ENCODE assay signal across 26 cellular contexts in genomic region chr6:26186652-26187051, GRCh38.
DNase-seq lines count a peak whose midpoint lies in the region; ATAC-seq and TF ChIP-seq lines count a peak whose summit lies in the region.
"Had no signal": no experiment of that assay in that cellular context is flagged by ENCODE, and none has a peak within 500 bp of the region (broad histone marks: within the 10 kb centered on the region; RNA-seq: fewer than 3 reads in every experiment).

No MANE protein-coding gene starts in this region.

- H3K36me3 ChIP-seq in Panc1 (ENCODE audit: control insufficient read depth, insufficient read depth, low read length) = no peaks in the 10 kb centered on the region
- H3K36me3 ChIP-seq in iPS-15b (ENCODE audit: control insufficient read depth, insufficient read depth, low read length) = no peaks in the 10 kb centered on the region
- H3K36me3 ChIP-seq: BLaER1, heart left ventricle had no signal

- ATAC-seq in Panc1 = no peak
- no peak for ATAC-seq in activated T-cell treated with anti-CD3 and anti-CD28 coated beads, Interleukin-2, amount 50 U/mL, for 4 hours
- ATAC-seq: heart left ventricle, PC-3, T-cell had no signal

- no peak for DNase-seq in activated naive CD4-positive, alpha-beta T cell treated with anti-CD3 and anti-CD28 coated beads for 36 hours
- no peak for DNase-seq in activated naive CD4-positive, alpha-beta T cell treated with Interleukin-2 at 50 U/mL for 16 hours
- DNase-seq in Panc1 (ENCODE audit: low read depth, low spot score) = no peak
- DNase-seq in endothelial cell (ENCODE audit: low spot score) = no peak
- no peak for DNase-seq in activated T-cell treated with anti-CD3 and anti-CD28 coated beads, Interleukin-2, amount 50 U/mL, for 4 hours
- DNase-seq in NOMO-1 treated with DMSO at 0.1 percent for 48 hours (lab: John Stamatoyannopoulos, UW; ENCODE audit: unreplicated experiment) = no peak
- no peak for DNase-seq in HuH-7.5 (ENCODE audit: low spot score)
- DNase-seq: activated CD4-positive, CD25-positive, alpha-beta regulatory T cell treated with anti-CD3 and anti-CD28 coated beads, Interleukin-2, amount 50 U/mL, for 72 hours; COR-L47; DMS79; effector CD4-positive, alpha-beta T cell; erythroblast; H7; heart left ventricle; immature natural killer cell; NCI-H1105; NCI-H1930; NCI-H2227 treated with DMSO at 0.1 percent for 48 hours; NCI-H82; PC-3; SIG-M5; T-cell had no signal

- H3K9me3 ChIP-seq in Panc1 (ENCODE audit: control insufficient read depth, insufficient read depth, low read depth, low read length) (no peaks in the 10 kb centered on the region), iPS-15b (ENCODE audit: control insufficient read depth, insufficient read depth, low read length) (no peaks in the 10 kb centered on the region)
- H3K9me3 ChIP-seq: heart left ventricle had no signal

- BruUV-seq in Panc1 (replicated peaks; lab: Mats Ljungman, UMichigan) = no TSS peak

- no peak overlapping the region for H3K4me3 ChIP-seq in Panc1 (ENCODE audit: low read depth in 2 of 2, low read length in 2 of 2)
- peak overlapping the region; percentile 11 for H3K4me3 ChIP-seq in iPS-15b (ENCODE audit: low read depth, low read length)
- H3K4me3 ChIP-seq: BLaER1, heart left ventricle, skin epidermis had no signal

- TF ChIP-seq CTCF in Panc1 (IDR thresholded peaks at IDR 0.05) = no peak
- TF ChIP-seq CTCF in endothelial cell (IDR thresholded peaks at IDR 0.05; ENCODE audit: unreplicated experiment) = no peak

- H3K9ac ChIP-seq in iPS-15b (ENCODE audit: low read depth, low read length) = peak overlapping the region; percentile 32
- H3K9ac ChIP-seq: BLaER1 had no signal

- in situ Hi-C loops in Panc1 (cut with HindIII; ENCODE audit: low pct_unique_long_range_greater_than_20kb, low sequenced_read_pairs) = no loop called here

- no peak overlapping the region for H3K4me3 Mint-ChIP-seq in activated naive CD4-positive, alpha-beta T cell treated with anti-CD3 and anti-CD28 coated beads for 36 hours
- H3K4me3 Mint-ChIP-seq in endothelial cell (ENCODE audit: unreplicated experiment) = no peak overlapping the region
- H3K4me3 Mint-ChIP-seq in activated T-cell treated with anti-CD3 and anti-CD28 coated beads, Interleukin-2, amount 50 U/mL, for 4 hours = no peak overlapping the region
- H3K4me3 Mint-ChIP-seq: T-cell had no signal

- peak overlapping the region; percentile 53 for H3K27ac Mint-ChIP-seq in activated naive CD4-positive, alpha-beta T cell treated with anti-CD3 and anti-CD28 coated beads for 36 hours
- no peak overlapping the region for H3K27ac Mint-ChIP-seq in endothelial cell (ENCODE audit: unreplicated experiment)
- H3K27ac Mint-ChIP-seq: T-cell, type B pancreatic cell had no signal

- H3K27me3 Mint-ChIP-seq in activated naive CD4-positive, alpha-beta T cell treated with anti-CD3 and anti-CD28 coated beads for 36 hours (ENCODE audit: low read depth) = peaks cover 1% of the 10 kb centered on the region
- peaks cover 15% of the 10 kb centered on the region for H3K27me3 Mint-ChIP-seq in endothelial cell (ENCODE audit: unreplicated experiment)
- no peaks in the 10 kb centered on the region for H3K27me3 Mint-ChIP-seq in activated T-cell treated with anti-CD3 and anti-CD28 coated beads, Interleukin-2, amount 50 U/mL, for 4 hours (ENCODE audit: low read depth)
- H3K27me3 Mint-ChIP-seq: T-cell had no signal

- peaks cover 29% of the 10 kb centered on the region for H3K4me1 Mint-ChIP-seq in activated naive CD4-positive, alpha-beta T cell treated with anti-CD3 and anti-CD28 coated beads for 36 hours (ENCODE audit: low read depth)
- H3K4me1 Mint-ChIP-seq in endothelial cell (ENCODE audit: unreplicated experiment) = peaks cover 21% of the 10 kb centered on the region
- peaks cover 38% of the 10 kb centered on the region for H3K4me1 Mint-ChIP-seq in activated T-cell treated with anti-CD3 and anti-CD28 coated beads, Interleukin-2, amount 50 U/mL, for 4 hours (ENCODE audit: low read depth)

- H3K36me3 Mint-ChIP-seq in activated naive CD4-positive, alpha-beta T cell treated with anti-CD3 and anti-CD28 coated beads for 36 hours (ENCODE audit: low read depth) = peaks cover 4% of the 10 kb centered on the region
- no peaks in the 10 kb centered on the region for H3K36me3 Mint-ChIP-seq in endothelial cell (ENCODE audit: low read depth, unreplicated experiment)
- H3K36me3 Mint-ChIP-seq in activated T-cell treated with anti-CD3 and anti-CD28 coated beads, Interleukin-2, amount 50 U/mL, for 4 hours (ENCODE audit: insufficient read depth) = no peaks in the 10 kb centered on the region
- H3K36me3 Mint-ChIP-seq: immature natural killer cell, T-cell, type B pancreatic cell had no signal

- no peaks in the 10 kb centered on the region for H3K27me3 ChIP-seq in Panc1 (ENCODE audit: control insufficient read depth, insufficient read depth, low read length)
- H3K27me3 ChIP-seq in iPS-15b (ENCODE audit: control insufficient read depth, insufficient read depth, low read length) = no peaks in the 10 kb centered on the region

- CTCF ChIA-PET in activated naive CD4-positive, alpha-beta T cell treated with anti-CD3 and anti-CD28 coated beads for 36 hours (lab: Charles Lee) = interaction anchor here (1.3 to 1.9 kb wide), 3 partner anchors 11 to 64 kb away, joined by 6 to 8 read pairs (median 7); a partner anchor contains a TSS
- CTCF ChIA-PET in Panc1 (lab: Charles Lee) = interaction anchor here (0.6 kb wide), 1 partner anchor 382 kb away, joined by 3 read pairs; no protein-coding TSS in a partner anchor

- H3K4me1 ChIP-seq in Panc1 (ENCODE audit: control insufficient read depth, insufficient read depth, low read length) = peaks cover 39% of the 10 kb centered on the region
- peaks cover 13% of the 10 kb centered on the region for H3K4me1 ChIP-seq in iPS-15b (ENCODE audit: control insufficient read depth, insufficient read depth, low read length)

- H3K9me3 Mint-ChIP-seq in activated naive CD4-positive, alpha-beta T cell treated with anti-CD3 and anti-CD28 coated beads for 36 hours = no peaks in the 10 kb centered on the region
- H3K9me3 Mint-ChIP-seq in endothelial cell (ENCODE audit: unreplicated experiment) = no peaks in the 10 kb centered on the region
- no peaks in the 10 kb centered on the region for H3K9me3 Mint-ChIP-seq in activated T-cell treated with anti-CD3 and anti-CD28 coated beads, Interleukin-2, amount 50 U/mL, for 4 hours
- H3K9me3 Mint-ChIP-seq: immature natural killer cell, type B pancreatic cell had no signal

- intact Hi-C loops in activated naive CD4-positive, alpha-beta T cell treated with anti-CD3 and anti-CD28 coated beads for 36 hours (cut with micrococcal nuclease) = no loop called here
- intact Hi-C loops in Panc1 (cut with micrococcal nuclease; ENCODE audit: unreplicated experiment) = loop anchor here (10.0 kb wide), 1 partner anchor 98 kb away; a partner anchor contains a TSS

- peak overlapping the region; percentile 90 for H3K27ac ChIP-seq in Panc1 (ENCODE audit: low read length)
- H3K27ac ChIP-seq: BLaER1, heart left ventricle, skin epidermis had no signal

- POLR2A ChIA-PET in Panc1 (lab: Charles Lee) = interaction anchor here (0.6 to 3.7 kb wide), 4 partner anchors 9 to 62 kb away, joined by 3 to 42 read pairs (median 4); a partner anchor contains a TSS
